Comparison of ENCODE assay signal across 12 cellular contexts in the genomic region with DNA sequence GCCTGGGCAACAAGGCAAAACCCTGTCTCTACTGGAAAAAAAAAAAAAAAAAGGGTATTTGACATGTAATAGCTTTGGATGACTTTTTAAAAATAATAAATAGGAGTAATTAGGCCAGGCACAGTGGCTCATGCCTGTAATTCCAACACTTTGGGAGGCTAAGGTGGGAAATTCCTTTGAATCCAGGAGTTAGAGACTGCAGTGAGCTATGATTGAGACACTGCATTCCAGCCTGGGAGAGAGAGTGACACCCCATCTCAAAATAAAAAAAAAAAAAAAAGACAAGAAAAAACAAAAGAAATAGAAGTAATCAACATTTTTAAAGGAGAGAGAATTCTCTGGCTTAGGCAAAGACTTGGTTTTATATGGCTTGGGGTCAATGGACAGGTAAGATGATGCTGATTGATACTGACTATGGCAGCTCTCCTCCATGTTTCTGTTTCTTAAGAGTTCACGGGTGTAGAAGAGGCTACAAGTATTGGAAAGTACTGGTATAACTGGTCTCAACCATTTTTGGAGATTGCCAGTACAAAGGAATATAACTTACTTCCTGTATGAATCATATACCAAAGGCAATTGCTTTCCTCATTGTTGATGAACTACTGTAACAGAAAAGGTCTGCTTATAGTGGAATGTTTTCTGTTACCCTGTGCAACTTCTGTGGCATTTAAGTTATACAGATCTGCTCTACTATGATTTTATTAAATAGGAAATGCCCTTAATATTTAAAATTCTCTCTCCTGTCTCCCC.
A peak's percentile ranks its signal among the peaks of the same experiment; 100 is the strongest.
DNase-seq lines count a peak whose midpoint lies in the region; ATAC-seq and TF ChIP-seq lines count a peak whose summit lies in the region.
"Had no signal": no experiment of that assay in that cellular context is flagged by ENCODE, and none has a peak within 500 bp of the region (broad histone marks: within the 10 kb centered on the region; RNA-seq: fewer than 3 reads in every experiment).

No MANE protein-coding gene starts in this region.

- peak; percentile 47 for DNase-seq in GF-D8 (lab: John Stamatoyannopoulos, UW)
- peak; percentile 48 for DNase-seq in OCI-M1 (lab: John Stamatoyannopoulos, UW)
- DNase-seq in choroid plexus epithelial cell (ENCODE audit: low read depth), result peak; percentile 80
- peak; percentile 54 for DNase-seq in non-pigmented ciliary epithelial cell (ENCODE audit: low read depth)
- DNase-seq in anterior cingulate cortex (lab: John Stamatoyannopoulos, UW), result no peak
- DNase-seq in D341Med (ENCODE audit: low spot score), result no peak
- DNase-seq: activated CD4-positive, alpha-beta T cell treated with anti-CD3 and anti-CD28 coated beads for 1 hour; NCI-H187 treated with DMSO at 0.1 percent for 48 hours had no signal

- TF ChIP-seq CTCF in choroid plexus epithelial cell (conservative IDR thresholded peaks at IDR 0.05; ENCODE audit: low read depth, low read length), result no peak

- ATAC-seq in GM21423 (IDR thresholded peaks at IDR 0.05; ENCODE audit: unreplicated experiment), result no peak
- no peak for ATAC-seq in HG02759 (IDR thresholded peaks at IDR 0.05; ENCODE audit: unreplicated experiment)
- ATAC-seq: gastroesophageal sphincter, sciatic nerve had no signal

- no peak overlapping the region for H3K4me3 ChIP-seq in choroid plexus epithelial cell (ENCODE audit: low read depth, low read length)
- H3K4me3 ChIP-seq: gastroesophageal sphincter had no signal

Comparison
In these comparisons a context has a peak if more than half of its experiments do, and no peak if none do; other contexts are left out.
1. DNase-seq: peak in GF-D8 (single experiment), OCI-M1 (single experiment), choroid plexus epithelial cell (single experiment) and non-pigmented ciliary epithelial cell (single experiment); none in anterior cingulate cortex (0 of 58) and D341Med (single experiment).